Comparison of ENCODE assay signal across 9 cellular contexts in genomic region chr11:83072689-83073242, GRCh38. TPM values are rescaled to one million over a fixed set of nuclear protein-coding genes. Genes with fewer than 3 reads are reported as not detected.
DNase-seq lines count a peak whose midpoint lies in the region; ATAC-seq and TF ChIP-seq lines count a peak whose summit lies in the region.
"Had no signal": no experiment of that assay in that cellular context is flagged by ENCODE, and none has a peak within 500 bp of the region (broad histone marks: within the 10 kb centered on the region; RNA-seq: fewer than 3 reads in every experiment).

No MANE protein-coding gene starts in this region.

- intact Hi-C loops in gastrocnemius medialis (cut with DNase I; ENCODE audit: low total_unique reads): loop anchor here (1.0 to 10.0 kb wide), 5 partner anchors 70 to 214 kb away; partner anchors contain the start of genes CCDC90B, DDIAS and PRCP

- peak overlapping the region; percentile 92 for H3K4me3 ChIP-seq in GM12865 (ENCODE audit: low read depth, low read length)
- peak overlapping the region; percentile 89 for H3K4me3 ChIP-seq in OCI-LY3 (ENCODE audit: low read length)
- peak overlapping the region; percentile 96 for H3K4me3 ChIP-seq in fibroblast of mammary gland (ENCODE audit: control insufficient read depth, low read depth, low read length)
- peak overlapping the region; percentile 73 to 90 (median 83) for H3K4me3 ChIP-seq in gastrocnemius medialis

- peaks cover 23% of the 10 kb centered on the region for H4K20me1 ChIP-seq in OCI-LY3 (ENCODE audit: insufficient read depth, low read length)

- no peak for TF ChIP-seq POLR2A in gastrocnemius medialis (IDR thresholded peaks at IDR 0.05)

- peak overlapping the region; percentile 90 for H3K4me2 ChIP-seq in OCI-LY3 (ENCODE audit: low read length)

- H3K36me3 ChIP-seq in OCI-LY3 (replicated peaks; ENCODE audit: low read depth, low read length) (peaks cover 60% of the 10 kb centered on the region), gastrocnemius medialis (peaks cover 0 to 12% of the 10 kb centered on the region in 2 donors)

- H3K27me3 ChIP-seq in OCI-LY3 (ENCODE audit: low read depth, low read length): no peaks in the 10 kb centered on the region
- H3K27me3 ChIP-seq in gastrocnemius medialis: no peaks in the 10 kb centered on the region

- ATAC-seq in gastrocnemius medialis: no peak
- ATAC-seq in GM21717 (IDR thresholded peaks at IDR 0.05; ENCODE audit: unreplicated experiment): no peak
- no peak for ATAC-seq in HG03175 (IDR thresholded peaks at IDR 0.05; ENCODE audit: unreplicated experiment)

- TF ChIP-seq CTCF in GM12865 (IDR thresholded peaks at IDR 0.05; ENCODE audit: insufficient read depth, low read depth, low read length, missing control alignments): no peak
- TF ChIP-seq CTCF in OCI-LY3 (IDR thresholded peaks at IDR 0.05; ENCODE audit: low read depth, low read length): no peak
- no peak for TF ChIP-seq CTCF in fibroblast of mammary gland (conservative IDR thresholded peaks at IDR 0.05; ENCODE audit: control insufficient read depth, insufficient read depth, low read depth, low read length)
- no peak for TF ChIP-seq CTCF in gastrocnemius medialis (IDR thresholded peaks at IDR 0.05 in 4 of 5, conservative IDR thresholded peaks at IDR 0.05 in 1 of 5)

- in situ Hi-C loops in gastrocnemius medialis (cut with MboI; ENCODE audit: low sequenced_read_pairs in 4 of 4): loop anchor here in 3 of 4 donors (10.0 to 25.0 kb wide), 5 partner anchors 82 to 212 kb away; partner anchors contain the start of genes PCF11 (in 2 of the 3), CCDC90B (in 1 of the 3), DDIAS (in 1 of the 3) and PRCP (in 1 of the 3)

- H3K79me2 ChIP-seq in OCI-LY3 (ENCODE audit: low read length): peaks cover 91% of the 10 kb centered on the region

- no peak overlapping the region for H2AFZ ChIP-seq in OCI-LY3 (ENCODE audit: low read depth, low read length)

- DNase-seq in GM12865 (ENCODE audit: low read depth): no peak
- no peak for DNase-seq in fibroblast of mammary gland (ENCODE audit: low read depth)
- no peak for DNase-seq in gastrocnemius medialis
- DNase-seq in medulla oblongata (ENCODE audit: extremely low spot score): no peak
- DNase-seq in NCI-H2227 (lab: John Stamatoyannopoulos, UW; ENCODE audit: unreplicated experiment): no peak
- DNase-seq: activated naive CD8-positive, alpha-beta T cell treated with anti-CD3 and anti-CD28 coated beads, Interleukin-2, amount 50 U/mL, for 24 hours had no signal

- H3K27ac ChIP-seq in OCI-LY3 (ENCODE audit: low read length): peak overlapping the region; percentile 69
- peak overlapping the region; percentile 87 to 98 (median 96) for H3K27ac ChIP-seq in gastrocnemius medialis

- H3K9me3 ChIP-seq in OCI-LY3 (ENCODE audit: insufficient read depth, low read length) (no peaks in the 10 kb centered on the region), gastrocnemius medialis (no peaks in the 10 kb centered on the region)

- H3K4me1 ChIP-seq in OCI-LY3 (ENCODE audit: low read length) (peaks cover 28% of the 10 kb centered on the region), gastrocnemius medialis (peaks cover 40 to 49% of the 10 kb centered on the region in 2 donors)

- H3K9ac ChIP-seq in OCI-LY3 (ENCODE audit: low read length): peak overlapping the region; percentile 95

RNA-seq across cellular contexts. Expression of gene RAB30, which starts 1.1 kb away (rescaled TPM):
- total RNA-seq in gastrocnemius medialis: 10 to 100 TPM; 29.8 to 57.1 (median 33.9) TPM
